Comparison of ENCODE assay signal across 1 cellular context in the genomic region with DNA sequence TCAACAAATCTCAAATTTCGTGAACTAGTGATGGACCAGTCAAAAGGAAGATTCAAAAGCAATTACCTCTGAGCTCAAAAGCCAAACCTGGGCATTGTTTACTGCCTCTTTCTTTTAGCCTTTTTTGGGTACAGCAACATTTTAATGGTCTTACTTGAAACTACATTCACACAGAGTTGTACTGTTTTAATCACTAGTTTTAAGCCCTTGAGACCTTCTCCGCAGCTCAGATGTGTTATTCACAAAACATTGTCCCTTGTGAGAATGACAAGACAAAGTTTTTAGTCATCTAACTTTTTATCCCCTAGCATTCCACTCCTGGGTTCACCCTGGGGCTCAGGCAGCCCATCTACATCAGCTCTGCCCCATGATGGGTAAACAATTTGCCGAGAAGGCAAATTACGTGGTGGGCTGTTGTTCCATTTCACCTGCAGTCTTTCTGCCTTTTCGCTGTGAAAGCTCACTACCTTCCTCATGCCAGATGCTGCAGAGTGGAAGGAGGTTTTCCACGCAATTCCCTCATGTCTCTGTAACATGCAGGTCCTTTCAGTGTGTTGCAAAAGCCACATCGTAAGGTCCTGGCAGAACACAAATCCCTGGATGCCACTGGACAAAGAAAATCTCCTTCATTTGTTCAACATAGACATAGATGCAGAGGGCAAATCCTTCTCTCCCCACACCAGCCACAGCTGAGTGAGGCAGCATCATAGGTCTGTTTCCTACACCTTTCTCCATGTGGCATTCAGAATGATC.
A peak's percentile ranks its signal among the peaks of the same experiment; 100 is the strongest.
TF ChIP-seq lines count a peak whose summit lies in the region.

No MANE protein-coding gene starts in this region.

TF ChIP-seq in GM12878, 131 proteins besides CTCF, POLR2A, EP300 and RAD21 (continued from another document):
- TF ChIP-seq, protein P1, sequence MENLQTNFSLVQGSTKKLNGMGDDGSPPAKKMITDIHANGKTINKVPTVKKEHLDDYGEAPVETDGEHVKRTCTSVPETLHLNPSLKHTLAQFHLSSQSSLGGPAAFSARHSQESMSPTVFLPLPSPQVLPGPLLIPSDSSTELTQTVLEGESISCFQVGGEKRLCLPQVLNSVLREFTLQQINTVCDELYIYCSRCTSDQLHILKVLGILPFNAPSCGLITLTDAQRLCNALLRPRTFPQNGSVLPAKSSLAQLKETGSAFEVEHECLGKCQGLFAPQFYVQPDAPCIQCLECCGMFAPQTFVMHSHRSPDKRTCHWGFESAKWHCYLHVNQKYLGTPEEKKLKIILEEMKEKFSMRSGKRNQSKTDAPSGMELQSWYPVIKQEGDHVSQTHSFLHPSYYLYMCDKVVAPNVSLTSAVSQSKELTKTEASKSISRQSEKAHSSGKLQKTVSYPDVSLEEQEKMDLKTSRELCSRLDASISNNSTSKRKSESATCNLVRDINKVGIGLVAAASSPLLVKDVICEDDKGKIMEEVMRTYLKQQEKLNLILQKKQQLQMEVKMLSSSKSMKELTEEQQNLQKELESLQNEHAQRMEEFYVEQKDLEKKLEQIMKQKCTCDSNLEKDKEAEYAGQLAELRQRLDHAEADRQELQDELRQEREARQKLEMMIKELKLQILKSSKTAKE (IDR thresholded peaks at IDR 0.05; ENCODE audit: low read depth, poor library complexity, severe bottlenecking) = peak; percentile 19
- TF ChIP-seq, protein P2, sequence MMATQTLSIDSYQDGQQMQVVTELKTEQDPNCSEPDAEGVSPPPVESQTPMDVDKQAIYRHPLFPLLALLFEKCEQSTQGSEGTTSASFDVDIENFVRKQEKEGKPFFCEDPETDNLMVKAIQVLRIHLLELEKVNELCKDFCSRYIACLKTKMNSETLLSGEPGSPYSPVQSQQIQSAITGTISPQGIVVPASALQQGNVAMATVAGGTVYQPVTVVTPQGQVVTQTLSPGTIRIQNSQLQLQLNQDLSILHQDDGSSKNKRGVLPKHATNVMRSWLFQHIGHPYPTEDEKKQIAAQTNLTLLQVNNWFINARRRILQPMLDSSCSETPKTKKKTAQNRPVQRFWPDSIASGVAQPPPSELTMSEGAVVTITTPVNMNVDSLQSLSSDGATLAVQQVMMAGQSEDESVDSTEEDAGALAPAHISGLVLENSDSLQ (IDR thresholded peaks at IDR 0.05) = no peak
- TF ChIP-seq TARDBP (IDR thresholded peaks at IDR 0.05; ENCODE audit: borderline replicate concordance) = no peak
- TF ChIP-seq ETV6 (conservative IDR thresholded peaks at IDR 0.05 in 1 of 2, IDR thresholded peaks at IDR 0.05 in 1 of 2; ENCODE audit: borderline replicate concordance in 1 of 2, low read depth in 1 of 2) = no peak
- TF ChIP-seq MEF2B (IDR thresholded peaks at IDR 0.05; ENCODE audit: partially characterized antibody, poor library complexity, severe bottlenecking) = peak; percentile 92
- 0 out of 2 replicates have a peak, but pooled peaks have one; percentile 15 for TF ChIP-seq BACH1 (IDR thresholded peaks at IDR 0.05; ENCODE audit: borderline replicate concordance)
- TF ChIP-seq, protein P3, sequence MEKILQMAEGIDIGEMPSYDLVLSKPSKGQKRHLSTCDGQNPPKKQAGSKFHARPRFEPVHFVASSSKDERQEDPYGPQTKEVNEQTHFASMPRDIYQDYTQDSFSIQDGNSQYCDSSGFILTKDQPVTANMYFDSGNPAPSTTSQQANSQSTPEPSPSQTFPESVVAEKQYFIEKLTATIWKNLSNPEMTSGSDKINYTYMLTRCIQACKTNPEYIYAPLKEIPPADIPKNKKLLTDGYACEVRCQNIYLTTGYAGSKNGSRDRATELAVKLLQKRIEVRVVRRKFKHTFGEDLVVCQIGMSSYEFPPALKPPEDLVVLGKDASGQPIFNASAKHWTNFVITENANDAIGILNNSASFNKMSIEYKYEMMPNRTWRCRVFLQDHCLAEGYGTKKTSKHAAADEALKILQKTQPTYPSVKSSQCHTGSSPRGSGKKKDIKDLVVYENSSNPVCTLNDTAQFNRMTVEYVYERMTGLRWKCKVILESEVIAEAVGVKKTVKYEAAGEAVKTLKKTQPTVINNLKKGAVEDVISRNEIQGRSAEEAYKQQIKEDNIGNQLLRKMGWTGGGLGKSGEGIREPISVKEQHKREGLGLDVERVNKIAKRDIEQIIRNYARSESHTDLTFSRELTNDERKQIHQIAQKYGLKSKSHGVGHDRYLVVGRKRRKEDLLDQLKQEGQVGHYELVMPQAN (conservative IDR thresholded peaks at IDR 0.05) = no peak
- peak; percentile 68; the same call in 1 of the 2 replicates for TF ChIP-seq DPF2 (IDR thresholded peaks at IDR 0.05)
- TF ChIP-seq POLR2AphosphoS2 (IDR thresholded peaks at IDR 0.05; ENCODE audit: low read depth, low read length) = no peak
- peak; percentile 48 for TF ChIP-seq IKZF1 (conservative IDR thresholded peaks at IDR 0.05)
- peak; percentile 73; the same call in 1 of the 2 replicates for TF ChIP-seq MTA2 (IDR thresholded peaks at IDR 0.05; ENCODE audit: low read depth)
- TF ChIP-seq, protein P4, sequence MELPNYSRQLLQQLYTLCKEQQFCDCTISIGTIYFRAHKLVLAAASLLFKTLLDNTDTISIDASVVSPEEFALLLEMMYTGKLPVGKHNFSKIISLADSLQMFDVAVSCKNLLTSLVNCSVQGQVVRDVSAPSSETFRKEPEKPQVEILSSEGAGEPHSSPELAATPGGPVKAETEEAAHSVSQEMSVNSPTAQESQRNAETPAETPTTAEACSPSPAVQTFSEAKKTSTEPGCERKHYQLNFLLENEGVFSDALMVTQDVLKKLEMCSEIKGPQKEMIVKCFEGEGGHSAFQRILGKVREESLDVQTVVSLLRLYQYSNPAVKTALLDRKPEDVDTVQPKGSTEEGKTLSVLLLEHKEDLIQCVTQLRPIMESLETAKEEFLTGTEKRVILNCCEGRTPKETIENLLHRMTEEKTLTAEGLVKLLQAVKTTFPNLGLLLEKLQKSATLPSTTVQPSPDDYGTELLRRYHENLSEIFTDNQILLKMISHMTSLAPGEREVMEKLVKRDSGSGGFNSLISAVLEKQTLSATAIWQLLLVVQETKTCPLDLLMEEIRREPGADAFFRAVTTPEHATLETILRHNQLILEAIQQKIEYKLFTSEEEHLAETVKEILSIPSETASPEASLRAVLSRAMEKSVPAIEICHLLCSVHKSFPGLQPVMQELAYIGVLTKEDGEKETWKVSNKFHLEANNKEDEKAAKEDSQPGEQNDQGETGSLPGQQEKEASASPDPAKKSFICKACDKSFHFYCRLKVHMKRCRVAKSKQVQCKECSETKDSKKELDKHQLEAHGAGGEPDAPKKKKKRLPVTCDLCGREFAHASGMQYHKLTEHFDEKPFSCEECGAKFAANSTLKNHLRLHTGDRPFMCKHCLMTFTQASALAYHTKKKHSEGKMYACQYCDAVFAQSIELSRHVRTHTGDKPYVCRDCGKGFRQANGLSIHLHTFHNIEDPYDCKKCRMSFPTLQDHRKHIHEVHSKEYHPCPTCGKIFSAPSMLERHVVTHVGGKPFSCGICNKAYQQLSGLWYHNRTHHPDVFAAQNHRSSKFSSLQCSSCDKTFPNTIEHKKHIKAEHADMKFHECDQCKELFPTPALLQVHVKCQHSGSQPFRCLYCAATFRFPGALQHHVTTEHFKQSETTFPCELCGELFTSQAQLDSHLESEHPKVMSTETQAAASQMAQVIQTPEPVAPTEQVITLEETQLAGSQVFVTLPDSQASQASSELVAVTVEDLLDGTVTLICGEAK (IDR thresholded peaks at IDR 0.05; ENCODE audit: borderline replicate concordance) = peak; percentile 41; the same call in 1 of the 2 replicates
- TF ChIP-seq IKZF2 (IDR thresholded peaks at IDR 0.05) = peak; percentile 35 to 58
- TF ChIP-seq SMARCA5 (IDR thresholded peaks at IDR 0.05) = no peak
- TF ChIP-seq ATF7 (IDR thresholded peaks at IDR 0.05; ENCODE audit: low read depth) = peak; percentile 34; the same call in 1 of the 2 replicates
- TF ChIP-seq MXI1 (IDR thresholded peaks at IDR 0.05; ENCODE audit: low read depth, low read length) = 0 out of 2 replicates have a peak, but pooled peaks have one; percentile 25
- TF ChIP-seq, protein P5, sequence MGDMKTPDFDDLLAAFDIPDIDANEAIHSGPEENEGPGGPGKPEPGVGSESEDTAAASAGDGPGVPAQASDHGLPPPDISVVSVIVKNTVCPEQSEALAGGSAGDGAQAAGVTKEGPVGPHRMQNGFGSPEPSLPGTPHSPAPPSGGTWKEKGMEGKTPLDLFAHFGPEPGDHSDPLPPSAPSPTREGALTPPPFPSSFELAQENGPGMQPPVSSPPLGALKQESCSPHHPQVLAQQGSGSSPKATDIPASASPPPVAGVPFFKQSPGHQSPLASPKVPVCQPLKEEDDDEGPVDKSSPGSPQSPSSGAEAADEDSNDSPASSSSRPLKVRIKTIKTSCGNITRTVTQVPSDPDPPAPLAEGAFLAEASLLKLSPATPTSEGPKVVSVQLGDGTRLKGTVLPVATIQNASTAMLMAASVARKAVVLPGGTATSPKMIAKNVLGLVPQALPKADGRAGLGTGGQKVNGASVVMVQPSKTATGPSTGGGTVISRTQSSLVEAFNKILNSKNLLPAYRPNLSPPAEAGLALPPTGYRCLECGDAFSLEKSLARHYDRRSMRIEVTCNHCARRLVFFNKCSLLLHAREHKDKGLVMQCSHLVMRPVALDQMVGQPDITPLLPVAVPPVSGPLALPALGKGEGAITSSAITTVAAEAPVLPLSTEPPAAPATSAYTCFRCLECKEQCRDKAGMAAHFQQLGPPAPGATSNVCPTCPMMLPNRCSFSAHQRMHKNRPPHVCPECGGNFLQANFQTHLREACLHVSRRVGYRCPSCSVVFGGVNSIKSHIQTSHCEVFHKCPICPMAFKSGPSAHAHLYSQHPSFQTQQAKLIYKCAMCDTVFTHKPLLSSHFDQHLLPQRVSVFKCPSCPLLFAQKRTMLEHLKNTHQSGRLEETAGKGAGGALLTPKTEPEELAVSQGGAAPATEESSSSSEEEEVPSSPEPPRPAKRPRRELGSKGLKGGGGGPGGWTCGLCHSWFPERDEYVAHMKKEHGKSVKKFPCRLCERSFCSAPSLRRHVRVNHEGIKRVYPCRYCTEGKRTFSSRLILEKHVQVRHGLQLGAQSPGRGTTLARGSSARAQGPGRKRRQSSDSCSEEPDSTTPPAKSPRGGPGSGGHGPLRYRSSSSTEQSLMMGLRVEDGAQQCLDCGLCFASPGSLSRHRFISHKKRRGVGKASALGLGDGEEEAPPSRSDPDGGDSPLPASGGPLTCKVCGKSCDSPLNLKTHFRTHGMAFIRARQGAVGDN (IDR thresholded peaks at IDR 0.05) = peak; percentile 69; the same call in 1 of the 2 replicates
- peak; percentile 84 for TF ChIP-seq ZNF24 (IDR thresholded peaks at IDR 0.05)
- TF ChIP-seq, protein P6, sequence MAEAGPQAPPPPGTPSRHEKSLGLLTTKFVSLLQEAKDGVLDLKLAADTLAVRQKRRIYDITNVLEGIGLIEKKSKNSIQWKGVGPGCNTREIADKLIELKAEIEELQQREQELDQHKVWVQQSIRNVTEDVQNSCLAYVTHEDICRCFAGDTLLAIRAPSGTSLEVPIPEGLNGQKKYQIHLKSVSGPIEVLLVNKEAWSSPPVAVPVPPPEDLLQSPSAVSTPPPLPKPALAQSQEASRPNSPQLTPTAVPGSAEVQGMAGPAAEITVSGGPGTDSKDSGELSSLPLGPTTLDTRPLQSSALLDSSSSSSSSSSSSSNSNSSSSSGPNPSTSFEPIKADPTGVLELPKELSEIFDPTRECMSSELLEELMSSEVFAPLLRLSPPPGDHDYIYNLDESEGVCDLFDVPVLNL (IDR thresholded peaks at IDR 0.05; ENCODE audit: low read depth, low read length) = no peak
- no peak for TF ChIP-seq BCL11A (IDR thresholded peaks at IDR 0.05; ENCODE audit: low read depth, low read length)
- peak; percentile 41; the same call in 1 of the 2 replicates for TF ChIP-seq GATAD2B (conservative IDR thresholded peaks at IDR 0.05; ENCODE audit: low read depth)
